In the genomic region with DNA sequence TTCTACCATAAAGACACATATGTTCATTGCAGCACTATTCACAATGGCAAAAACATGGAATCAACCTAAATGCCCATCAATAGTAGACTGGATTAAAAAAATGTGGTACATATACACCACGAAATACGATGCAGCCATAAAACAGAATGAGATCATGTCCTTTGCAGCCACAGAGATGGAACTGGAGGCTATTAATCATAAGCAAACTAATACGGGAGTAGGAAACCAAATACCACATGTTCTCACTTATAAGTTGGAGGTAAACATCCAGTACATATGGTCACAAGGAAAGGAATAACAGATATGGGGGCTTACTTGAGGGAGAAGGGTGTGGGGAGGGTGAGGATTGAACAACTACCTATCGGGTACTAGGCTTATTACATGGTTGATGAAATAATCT, we compare ENCODE assay signal across 18 cellular contexts. TPM values are rescaled to one million over a fixed set of nuclear protein-coding genes. Genes with fewer than 3 reads are reported as not detected.
A peak's percentile ranks its signal among the peaks of the same experiment; 100 is the strongest.
DNase-seq lines count a peak whose midpoint lies in the region; ATAC-seq, FAIRE-seq and TF ChIP-seq lines count a peak whose summit lies in the region.
"Had no signal": no experiment of that assay in that cellular context is flagged by ENCODE, and none has a peak within 500 bp of the region (broad histone marks: within the 10 kb centered on the region; RNA-seq: fewer than 3 reads in every experiment).

No MANE protein-coding gene starts in this region.

- no peak for FAIRE-seq in GM19239 (lab: Jason Lieb, UNC)
- FAIRE-seq: H54, HTR-8/SVneo had no signal

- DNase-seq in EL (peak; percentile 72), HFF-Myc (ENCODE audit: extremely low read depth, low read depth) (peak; percentile 83), germinal center (ENCODE audit: low spot score) (no peak), GM19239 (ENCODE audit: insufficient read length, low spot score) (no peak), Ammon's horn (ENCODE audit: low spot score) (no peak)
- DNase-seq in stimulated activated effector memory CD8-positive, alpha-beta T cell treated with anti-CD3 and anti-CD28 coated beads, Interleukin-12 subunit alpha, Interleukin-12 subunit beta, amount 100 ng/mL, for 72 hours (ENCODE audit: low spot score in 2 of 2), result no peak
- DNase-seq: DMS79 treated with DMSO at 0.1 percent for 48 hours, IMR-90, NCI-H1105, NCI-H2081 treated with DMSO at 0.1 percent for 48 hours, NCI-H446 treated with DMSO at 0.1 percent for 48 hours, SHP77 had no signal

- no peak overlapping the region for H3K4me3 Mint-ChIP-seq in activated T-helper 17 cell treated with anti-CD3 and anti-CD28 coated beads, Interleukin-2, amount 50 U/mL, for 72 hours
- H3K4me3 Mint-ChIP-seq in stimulated activated effector memory CD8-positive, alpha-beta T cell treated with anti-CD3 and anti-CD28 coated beads, Interleukin-12 subunit alpha, Interleukin-12 subunit beta, amount 100 ng/mL, for 72 hours, result no peak overlapping the region
- H3K4me3 Mint-ChIP-seq: CD14-positive monocyte had no signal

- no peak overlapping the region for H3K4me3 ChIP-seq in HFF-Myc (replicated peaks; ENCODE audit: low read depth, low read length)
- H3K4me3 ChIP-seq: SK-N-MC had no signal

- H3K4me1 Mint-ChIP-seq in activated T-helper 17 cell treated with anti-CD3 and anti-CD28 coated beads, Interleukin-2, amount 50 U/mL, for 72 hours, result peaks cover 2% of the 10 kb centered on the region
- no peaks in the 10 kb centered on the region for H3K4me1 Mint-ChIP-seq in stimulated activated effector memory CD8-positive, alpha-beta T cell treated with anti-CD3 and anti-CD28 coated beads, Interleukin-12 subunit alpha, Interleukin-12 subunit beta, amount 100 ng/mL, for 72 hours

- no peaks in the 10 kb centered on the region for H3K9me3 Mint-ChIP-seq in activated T-helper 17 cell treated with anti-CD3 and anti-CD28 coated beads, Interleukin-2, amount 50 U/mL, for 72 hours
- no peaks in the 10 kb centered on the region for H3K9me3 Mint-ChIP-seq in stimulated activated effector memory CD8-positive, alpha-beta T cell treated with anti-CD3 and anti-CD28 coated beads, Interleukin-12 subunit alpha, Interleukin-12 subunit beta, amount 100 ng/mL, for 72 hours

- peaks cover 13% of the 10 kb centered on the region for H3K36me3 Mint-ChIP-seq in activated T-helper 17 cell treated with anti-CD3 and anti-CD28 coated beads, Interleukin-2, amount 50 U/mL, for 72 hours (ENCODE audit: low read depth)
- peaks cover 15% of the 10 kb centered on the region for H3K36me3 Mint-ChIP-seq in stimulated activated effector memory CD8-positive, alpha-beta T cell treated with anti-CD3 and anti-CD28 coated beads, Interleukin-12 subunit alpha, Interleukin-12 subunit beta, amount 100 ng/mL, for 72 hours
- H3K36me3 Mint-ChIP-seq: CD14-positive monocyte had no signal

- H3K27me3 Mint-ChIP-seq in activated T-helper 17 cell treated with anti-CD3 and anti-CD28 coated beads, Interleukin-2, amount 50 U/mL, for 72 hours, result peaks cover 22% of the 10 kb centered on the region

- ATAC-seq in activated T-helper 17 cell treated with anti-CD3 and anti-CD28 coated beads, Interleukin-2, amount 50 U/mL, for 72 hours (replicated peaks), result peak; percentile 42
- ATAC-seq in stimulated activated effector memory CD8-positive, alpha-beta T cell treated with anti-CD3 and anti-CD28 coated beads, Interleukin-12 subunit alpha, Interleukin-12 subunit beta, amount 100 ng/mL, for 72 hours, result peak; percentile 46

- H3K27ac Mint-ChIP-seq in activated T-helper 17 cell treated with anti-CD3 and anti-CD28 coated beads, Interleukin-2, amount 50 U/mL, for 72 hours, result no peak overlapping the region
- no peak overlapping the region for H3K27ac Mint-ChIP-seq in stimulated activated effector memory CD8-positive, alpha-beta T cell treated with anti-CD3 and anti-CD28 coated beads, Interleukin-12 subunit alpha, Interleukin-12 subunit beta, amount 100 ng/mL, for 72 hours
- H3K27ac Mint-ChIP-seq: CD14-positive monocyte had no signal

- no peak for TF ChIP-seq CTCF in HFF-Myc (IDR thresholded peaks at IDR 0.05; ENCODE audit: low read depth, low read length, missing control alignments)

RNA-seq across cellular contexts. Expression of a gene that starts 7.7 kb away (rescaled TPM):
- 10 to 100 TPM in 1 of 2 donors, 1 to 10 TPM in 1; 3.3 to 24.2 TPM for total RNA-seq in activated T-helper 17 cell treated with anti-CD3 and anti-CD28 coated beads, Interleukin-2, amount 50 U/mL, for 72 hours

RNA-seq across cellular contexts. Expression of a gene that starts 13.1 kb away (rescaled TPM):
- 10 to 100 TPM; 16.5 to 19.1 TPM for total RNA-seq in activated T-helper 17 cell treated with anti-CD3 and anti-CD28 coated beads, Interleukin-2, amount 50 U/mL, for 72 hours

RNA-seq across cellular contexts. Expression of a gene that starts 49.0 kb away (rescaled TPM):
- total RNA-seq in activated T-helper 17 cell treated with anti-CD3 and anti-CD28 coated beads, Interleukin-2, amount 50 U/mL, for 72 hours, result not detected
- total RNA-seq: A673, IMR-90 had no signal

Comparison
In these comparisons a context has a peak if more than half of its experiments do, and no peak if none do; other contexts are left out.
1. DNase-seq: peak in EL (single experiment) and HFF-Myc (single experiment); none in stimulated activated effector memory CD8-positive, alpha-beta T cell treated with anti-CD3 and anti-CD28 coated beads, Interleukin-12 subunit alpha, Interleukin-12 subunit beta, amount 100 ng/mL, for 72 hours (0 of 2), germinal center (single experiment), GM19239 (single experiment) and Ammon's horn (single experiment).